29 cellular contexts compared by ENCODE assay signal in the genomic region with DNA sequence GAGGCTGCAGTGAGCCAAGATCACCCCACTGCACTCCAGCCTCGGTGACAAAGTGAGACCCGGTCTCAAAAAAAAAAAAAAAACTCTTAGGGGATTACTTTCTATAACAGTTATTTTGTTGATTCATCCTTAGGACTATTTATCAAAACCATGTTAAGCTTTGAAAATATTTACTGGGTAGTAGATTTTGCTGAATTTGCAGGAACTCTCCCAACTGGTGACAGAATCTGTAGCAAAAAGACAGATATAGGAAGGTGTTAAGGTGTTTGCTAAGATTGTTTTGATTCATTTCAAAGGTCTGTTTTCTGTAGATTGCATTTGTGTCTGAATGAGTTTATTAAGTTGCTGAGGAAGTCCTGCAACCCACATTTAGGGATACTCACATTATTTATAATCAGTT.
"Had no signal": no experiment of that assay in that cellular context is flagged by ENCODE, and none has a peak within 500 bp of the region (broad histone marks: within the 10 kb centered on the region; RNA-seq: fewer than 3 reads in every experiment).

No MANE protein-coding gene starts in this region.

- H3K36me3 Mint-ChIP-seq: stimulated activated naive B cell treated with anti-CD40 and anti-IgM and Interleukin-4, amounts not matched to agents 10 μg/mL and 1 μg/mL and 100 μg/mL, for 72 hours had no signal

- H3K4me2 ChIP-seq: hepatocyte had no signal

- DNase-seq: activated CD4-positive, alpha-beta T cell treated with anti-CD3 and anti-CD28 coated beads, Interleukin-2, amount 10 ng/mL, durations not matched to agents 7 days and 5 days; activated CD4-positive, CD25-positive, alpha-beta regulatory T cell treated with anti-CD3 and anti-CD28 coated beads, Interleukin-2, amount 50 U/mL, for 72 hours; activated CD8-positive, alpha-beta T cell treated with anti-CD3 and anti-CD28 coated beads for 36 hours; activated gamma-delta T cell treated with Interleukin-2 at 50 U/mL for 16 hours; activated T-cell treated with anti-CD3 and anti-CD28 coated beads, Interleukin-2, amount 50 U/mL, for 4 hours; cerebellar nuclear complex; effector memory CD8-positive, alpha-beta T cell; erythroblast; islet precursor cell; left ventricle myocardium inferior; mucosa of descending colon; pancreas; retina; sigmoid colon; stimulated activated CD4-positive, alpha-beta T cell treated with anti-CD3 and anti-CD28 coated beads, Interleukin-15, amount 100 ng/mL, for 24 hours; stimulated activated CD4-positive, alpha-beta T cell treated with anti-CD3 and anti-CD28 coated beads, Interleukin-2, amount 100 ng/mL, for 24 hours; stimulated activated naive B cell treated with anti-CD40 and anti-IgM and Interleukin-4, amounts not matched to agents 10 μg/mL and 1 μg/mL and 100 μg/mL, for 72 hours; stomach had no signal

- H3K4me1 ChIP-seq: gastroesophageal sphincter, left ventricle myocardium inferior, pancreas, prostate gland had no signal

- H3K36me3 ChIP-seq: cardiac muscle cell, gastroesophageal sphincter, left ventricle myocardium inferior, neutrophil, pancreas, prostate gland, sigmoid colon, tibial nerve had no signal

- H3K4me3 ChIP-seq: cardiac muscle cell, coronary artery, gastroesophageal sphincter, hepatocyte, left ventricle myocardium inferior, lung, mucosa of descending colon, pancreas, prostate gland, sigmoid colon, stomach, tibial nerve had no signal

- H3K27me3 Mint-ChIP-seq: activated CD4-positive, alpha-beta T cell treated with anti-CD3 and anti-CD28 coated beads, Interleukin-2, amount 10 ng/mL, durations not matched to agents 7 days and 5 days; activated CD8-positive, alpha-beta T cell treated with anti-CD3 and anti-CD28 coated beads for 36 hours; activated T-helper 17 cell treated with anti-CD3 and anti-CD28 coated beads, Interleukin-2, amount 50 U/mL, for 72 hours; effector memory CD8-positive, alpha-beta T cell had no signal

- ATAC-seq: activated CD8-positive, alpha-beta T cell treated with anti-CD3 and anti-CD28 coated beads for 36 hours; effector memory CD8-positive, alpha-beta T cell; gastroesophageal sphincter; mucosa of descending colon; pancreas; stimulated activated naive B cell treated with anti-CD40 and anti-IgM and Interleukin-4, amounts not matched to agents 10 μg/mL and 1 μg/mL and 100 μg/mL, for 72 hours had no signal

- H3K27ac Mint-ChIP-seq: activated CD8-positive, alpha-beta T cell treated with anti-CD3 and anti-CD28 coated beads for 36 hours; nephron; stimulated activated naive B cell treated with anti-CD40 and anti-IgM and Interleukin-4, amounts not matched to agents 10 μg/mL and 1 μg/mL and 100 μg/mL, for 72 hours; T-helper 1 cell treated with Interleukin-12 subunit alpha and Interleukin-12 subunit beta and Interleukin-4 antibody, amounts not matched to agents 30 μg/mL and 1 μg/mL, for 36 hours had no signal

- H3K9me3 ChIP-seq: gastroesophageal sphincter, left ventricle myocardium inferior, mucosa of descending colon, neutrophil, pancreas, prostate gland, sigmoid colon, stomach, tibial nerve had no signal

- H3K27me3 ChIP-seq: cardiac muscle cell, gastroesophageal sphincter, hepatocyte, neutrophil, pancreas, sigmoid colon, stomach, tibial nerve had no signal

- H2AFZ ChIP-seq: hepatocyte had no signal

- H3K4me3 Mint-ChIP-seq: activated CD4-positive, alpha-beta T cell treated with anti-CD3 and anti-CD28 coated beads, Interleukin-2, amount 10 ng/mL, durations not matched to agents 7 days and 5 days; activated CD8-positive, alpha-beta T cell treated with anti-CD3 and anti-CD28 coated beads for 36 hours; activated T-cell treated with anti-CD3 and anti-CD28 coated beads, Interleukin-2, amount 50 U/mL, for 4 hours; effector memory CD8-positive, alpha-beta T cell; nephron; stimulated activated naive B cell treated with anti-CD40 and anti-IgM and Interleukin-4, amounts not matched to agents 10 μg/mL and 1 μg/mL and 100 μg/mL, for 72 hours; T-helper 1 cell treated with Interleukin-12 subunit alpha and Interleukin-12 subunit beta and Interleukin-4 antibody, amounts not matched to agents 30 μg/mL and 1 μg/mL, for 36 hours had no signal

- H3K27ac ChIP-seq: cardiac muscle cell, coronary artery, gastroesophageal sphincter, hepatocyte, left ventricle myocardium inferior, neutrophil, pancreas, prostate gland, stomach, tibial nerve had no signal

- H3K9me3 Mint-ChIP-seq: activated CD4-positive, alpha-beta T cell treated with anti-CD3 and anti-CD28 coated beads, Interleukin-2, amount 10 ng/mL, durations not matched to agents 7 days and 5 days; activated CD8-positive, alpha-beta T cell treated with anti-CD3 and anti-CD28 coated beads for 36 hours; activated T-cell treated with anti-CD3 and anti-CD28 coated beads, Interleukin-2, amount 50 U/mL, for 4 hours; activated T-helper 17 cell treated with anti-CD3 and anti-CD28 coated beads, Interleukin-2, amount 50 U/mL, for 72 hours; effector memory CD8-positive, alpha-beta T cell; nephron; stimulated activated naive B cell treated with anti-CD40 and anti-IgM and Interleukin-4, amounts not matched to agents 10 μg/mL and 1 μg/mL and 100 μg/mL, for 72 hours; T-helper 1 cell treated with Interleukin-12 subunit alpha and Interleukin-12 subunit beta and Interleukin-4 antibody, amounts not matched to agents 30 μg/mL and 1 μg/mL, for 36 hours had no signal
